ENCODE assay signal across 9 cellular contexts in the genomic region with DNA sequence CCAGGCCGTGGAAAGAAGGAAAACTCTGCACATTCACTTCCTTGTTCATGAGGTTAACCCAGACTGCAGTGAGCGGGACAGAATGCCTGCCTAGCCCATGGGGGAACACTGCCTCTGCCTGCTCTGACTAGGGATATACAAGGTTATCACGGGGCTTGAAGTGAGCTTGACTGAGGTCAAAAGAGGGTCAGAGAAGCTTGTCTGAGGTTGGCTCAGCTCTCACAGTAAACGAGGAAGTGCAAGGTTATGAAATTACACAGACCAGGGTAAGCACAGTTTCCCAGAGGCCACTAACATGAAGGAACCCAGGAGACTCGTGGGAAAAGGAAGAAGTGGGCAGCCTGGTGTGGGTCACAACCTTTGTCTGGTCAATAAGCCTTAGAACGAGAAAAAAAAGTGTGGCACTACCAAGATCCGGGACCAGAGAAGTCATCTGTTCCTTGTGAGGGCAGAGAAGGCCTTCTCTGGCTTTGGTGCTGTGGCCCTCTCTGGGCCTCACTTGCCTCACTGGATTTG. TPM values are rescaled to one million over a fixed set of nuclear protein-coding genes. Genes with fewer than 3 reads are reported as not detected.
DNase-seq lines count a peak whose midpoint lies in the region; ATAC-seq and TF ChIP-seq lines count a peak whose summit lies in the region.
"Had no signal": no experiment of that assay in that cellular context is flagged by ENCODE, and none has a peak within 500 bp of the region (broad histone marks: within the 10 kb centered on the region; RNA-seq: fewer than 3 reads in every experiment).

No MANE protein-coding gene starts in this region.

- H3K4me1 ChIP-seq in duodenal mucosa (ENCODE audit: control insufficient read depth in 1 of 2, insufficient read depth in 2 of 2, low read length in 2 of 2): peaks cover 78 to 79% of the 10 kb centered on the region in 2 donors

- H3K4me3 ChIP-seq in GM12865 (ENCODE audit: low read depth, low read length) (no peak overlapping the region), duodenal mucosa (ENCODE audit: low read depth in 1 of 2, low read length in 2 of 2) (peak overlapping the region; percentile 9 to 28)

- POLR2A ChIA-PET in WTC11 (lab: Charles Lee): no interaction called here

- CTCF ChIA-PET in WTC11 (lab: Charles Lee): interaction anchor here (0.5 to 2.4 kb wide), 4 partner anchors 10 to 161 kb away, joined by 3 to 6 read pairs (median 4); no protein-coding TSS in a partner anchor

- H3K27ac ChIP-seq in duodenal mucosa (ENCODE audit: low read depth, low read length): peak overlapping the region; percentile 92

- in situ Hi-C loops in KBM-7 (cut with MboI; ENCODE audit: low pct_unique_long_range_greater_than_20kb, low sequenced_read_pairs): no loop called here

- H3K4me1 Mint-ChIP-seq in osteocyte (ENCODE audit: unreplicated experiment) (peaks cover 38% of the 10 kb centered on the region), WTC11 (peaks cover 4% of the 10 kb centered on the region)

- peak overlapping the region; percentile 51 to 64 for H3K9ac ChIP-seq in duodenal mucosa (ENCODE audit: low read depth in 1 of 2, low read length in 2 of 2)

- TF ChIP-seq CTCF in GM12865 (IDR thresholded peaks at IDR 0.05; ENCODE audit: insufficient read depth, low read depth, low read length, missing control alignments): no peak
- TF ChIP-seq CTCF in osteocyte (IDR thresholded peaks at IDR 0.05): no peak
- TF ChIP-seq CTCF in WTC11 (IDR thresholded peaks at IDR 0.05): no peak

- H3K36me3 Mint-ChIP-seq in osteocyte (ENCODE audit: unreplicated experiment) (peaks cover 17% of the 10 kb centered on the region), WTC11 (peaks cover 6% of the 10 kb centered on the region)

- H3K27me3 Mint-ChIP-seq in osteocyte (ENCODE audit: unreplicated experiment) (no peaks in the 10 kb centered on the region), WTC11 (ENCODE audit: low read depth) (no peaks in the 10 kb centered on the region)

- peaks cover 6 to 16% of the 10 kb centered on the region in 2 donors for H3K36me3 ChIP-seq in duodenal mucosa (ENCODE audit: control insufficient read depth in 1 of 2, insufficient read depth in 2 of 2, low read length in 2 of 2)

- no peak overlapping the region for H3K4me3 Mint-ChIP-seq in osteocyte (ENCODE audit: unreplicated experiment)
- H3K4me3 Mint-ChIP-seq in WTC11: no peak overlapping the region

- H3K9me3 Mint-ChIP-seq in osteocyte (ENCODE audit: unreplicated experiment) (no peaks in the 10 kb centered on the region), WTC11 (no peaks in the 10 kb centered on the region)

- H3K27me3 ChIP-seq in duodenal mucosa (ENCODE audit: control insufficient read depth in 1 of 2, insufficient read depth in 2 of 2, low read length in 2 of 2): no peaks in the 10 kb centered on the region

- H3K27ac Mint-ChIP-seq in osteocyte (ENCODE audit: unreplicated experiment) (peak overlapping the region; percentile 20), WTC11 (no peak overlapping the region; the same call in 1 of the 2 replicates)

- ATAC-seq in GM21737 (IDR thresholded peaks at IDR 0.05; ENCODE audit: unreplicated experiment) (no peak), HG03108 (IDR thresholded peaks at IDR 0.05; ENCODE audit: unreplicated experiment) (no peak), WTC11 (no peak)

- no peaks in the 10 kb centered on the region for H3K9me3 ChIP-seq in duodenal mucosa (ENCODE audit: control insufficient read depth in 1 of 2, low read length in 2 of 2)

- peak; percentile 84 for DNase-seq in GM12865 (ENCODE audit: low read depth)
- peak; percentile 51 for DNase-seq in KBM-7
- DNase-seq in osteocyte (ENCODE audit: extremely low spot score, unreplicated experiment): no peak
- DNase-seq in COLO829 (ENCODE audit: low spot score): no peak
- DNase-seq in WTC11 (ENCODE audit: low spot score): no peak

TF ChIP-seq in WTC11, 78 proteins besides CTCF, POLR2A, EP300 and RAD21:
- no peak for TF ChIP-seq ETV6 (CRISPR knock-in tag; IDR thresholded peaks at IDR 0.05)
- no peak for TF ChIP-seq CREB1 (CRISPR knock-in tag; IDR thresholded peaks at IDR 0.05)
- TF ChIP-seq ZNF416 (CRISPR knock-in tag; IDR thresholded peaks at IDR 0.05): no peak
- TF ChIP-seq HMGA2 (CRISPR knock-in tag; IDR thresholded peaks at IDR 0.05): no peak
- no peak for TF ChIP-seq RORB (CRISPR knock-in tag; IDR thresholded peaks at IDR 0.05)
- no peak for TF ChIP-seq ELF4 (CRISPR knock-in tag; IDR thresholded peaks at IDR 0.05; ENCODE audit: low read depth)
- no peak for TF ChIP-seq NR3C1 (CRISPR knock-in tag; conservative IDR thresholded peaks at IDR 0.05; ENCODE audit: low read depth)
- TF ChIP-seq FOXJ3 (CRISPR knock-in tag; IDR thresholded peaks at IDR 0.05; ENCODE audit: borderline replicate concordance): no peak
- TF ChIP-seq, protein P1, sequence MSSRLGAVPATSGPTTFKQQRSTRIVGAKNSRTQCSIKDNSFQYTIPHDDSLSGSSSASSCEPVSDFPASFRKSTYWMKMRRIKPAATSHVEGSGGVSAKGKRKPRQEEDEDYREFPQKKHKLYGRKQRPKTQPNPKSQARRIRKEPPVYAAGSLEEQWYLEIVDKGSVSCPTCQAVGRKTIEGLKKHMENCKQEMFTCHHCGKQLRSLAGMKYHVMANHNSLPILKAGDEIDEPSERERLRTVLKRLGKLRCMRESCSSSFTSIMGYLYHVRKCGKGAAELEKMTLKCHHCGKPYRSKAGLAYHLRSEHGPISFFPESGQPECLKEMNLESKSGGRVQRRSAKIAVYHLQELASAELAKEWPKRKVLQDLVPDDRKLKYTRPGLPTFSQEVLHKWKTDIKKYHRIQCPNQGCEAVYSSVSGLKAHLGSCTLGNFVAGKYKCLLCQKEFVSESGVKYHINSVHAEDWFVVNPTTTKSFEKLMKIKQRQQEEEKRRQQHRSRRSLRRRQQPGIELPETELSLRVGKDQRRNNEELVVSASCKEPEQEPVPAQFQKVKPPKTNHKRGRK (CRISPR knock-in tag; IDR thresholded peaks at IDR 0.05; ENCODE audit: borderline replicate concordance): no peak
- TF ChIP-seq, protein P2, sequence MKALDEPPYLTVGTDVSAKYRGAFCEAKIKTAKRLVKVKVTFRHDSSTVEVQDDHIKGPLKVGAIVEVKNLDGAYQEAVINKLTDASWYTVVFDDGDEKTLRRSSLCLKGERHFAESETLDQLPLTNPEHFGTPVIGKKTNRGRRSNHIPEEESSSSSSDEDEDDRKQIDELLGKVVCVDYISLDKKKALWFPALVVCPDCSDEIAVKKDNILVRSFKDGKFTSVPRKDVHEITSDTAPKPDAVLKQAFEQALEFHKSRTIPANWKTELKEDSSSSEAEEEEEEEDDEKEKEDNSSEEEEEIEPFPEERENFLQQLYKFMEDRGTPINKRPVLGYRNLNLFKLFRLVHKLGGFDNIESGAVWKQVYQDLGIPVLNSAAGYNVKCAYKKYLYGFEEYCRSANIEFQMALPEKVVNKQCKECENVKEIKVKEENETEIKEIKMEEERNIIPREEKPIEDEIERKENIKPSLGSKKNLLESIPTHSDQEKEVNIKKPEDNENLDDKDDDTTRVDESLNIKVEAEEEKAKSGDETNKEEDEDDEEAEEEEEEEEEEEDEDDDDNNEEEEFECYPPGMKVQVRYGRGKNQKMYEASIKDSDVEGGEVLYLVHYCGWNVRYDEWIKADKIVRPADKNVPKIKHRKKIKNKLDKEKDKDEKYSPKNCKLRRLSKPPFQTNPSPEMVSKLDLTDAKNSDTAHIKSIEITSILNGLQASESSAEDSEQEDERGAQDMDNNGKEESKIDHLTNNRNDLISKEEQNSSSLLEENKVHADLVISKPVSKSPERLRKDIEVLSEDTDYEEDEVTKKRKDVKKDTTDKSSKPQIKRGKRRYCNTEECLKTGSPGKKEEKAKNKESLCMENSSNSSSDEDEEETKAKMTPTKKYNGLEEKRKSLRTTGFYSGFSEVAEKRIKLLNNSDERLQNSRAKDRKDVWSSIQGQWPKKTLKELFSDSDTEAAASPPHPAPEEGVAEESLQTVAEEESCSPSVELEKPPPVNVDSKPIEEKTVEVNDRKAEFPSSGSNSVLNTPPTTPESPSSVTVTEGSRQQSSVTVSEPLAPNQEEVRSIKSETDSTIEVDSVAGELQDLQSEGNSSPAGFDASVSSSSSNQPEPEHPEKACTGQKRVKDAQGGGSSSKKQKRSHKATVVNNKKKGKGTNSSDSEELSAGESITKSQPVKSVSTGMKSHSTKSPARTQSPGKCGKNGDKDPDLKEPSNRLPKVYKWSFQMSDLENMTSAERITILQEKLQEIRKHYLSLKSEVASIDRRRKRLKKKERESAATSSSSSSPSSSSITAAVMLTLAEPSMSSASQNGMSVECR (CRISPR knock-in tag; IDR thresholded peaks at IDR 0.05; ENCODE audit: borderline replicate concordance): no peak
- TF ChIP-seq JUN (CRISPR knock-in tag; IDR thresholded peaks at IDR 0.05): no peak
- TF ChIP-seq, protein P3, sequence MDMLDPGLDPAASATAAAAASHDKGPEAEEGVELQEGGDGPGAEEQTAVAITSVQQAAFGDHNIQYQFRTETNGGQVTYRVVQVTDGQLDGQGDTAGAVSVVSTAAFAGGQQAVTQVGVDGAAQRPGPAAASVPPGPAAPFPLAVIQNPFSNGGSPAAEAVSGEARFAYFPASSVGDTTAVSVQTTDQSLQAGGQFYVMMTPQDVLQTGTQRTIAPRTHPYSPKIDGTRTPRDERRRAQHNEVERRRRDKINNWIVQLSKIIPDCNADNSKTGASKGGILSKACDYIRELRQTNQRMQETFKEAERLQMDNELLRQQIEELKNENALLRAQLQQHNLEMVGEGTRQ (CRISPR knock-in tag; IDR thresholded peaks at IDR 0.05): no peak
TF ChIP-seq in WTC11: peak in this region for 0.

RNA-seq across cellular contexts. Expression of a gene that starts 28.8 kb away (rescaled TPM):
- total RNA-seq in osteocyte: 3.3 and 3.7 TPM in 2 replicates
- 0.37 to 0.46 TPM (median 0.39 TPM) in 3 replicates for total RNA-seq in WTC11 (2021)

RNA-seq across cellular contexts. Expression of a gene that starts 41.8 kb away (rescaled TPM):
- total RNA-seq in osteocyte (33.2 and 35.9 TPM in 2 replicates), WTC11 (2021) (18.4 to 23.5 TPM (median 20.5 TPM) in 3 replicates)

RNA-seq across cellular contexts. Expression of a gene that starts 53.7 kb away (rescaled TPM):
- total RNA-seq in osteocyte: 57.3 and 59.0 TPM in 2 replicates
- total RNA-seq in WTC11 (2021): 29.5 to 43.2 TPM (median 33.0 TPM) in 3 replicates

RNA-seq across cellular contexts. Expression of a gene that starts 58.5 kb away (rescaled TPM):
- total RNA-seq in osteocyte (3.7 and 3.8 TPM in 2 replicates), WTC11 (2021) (0.27 to 0.72 TPM (median 0.37 TPM) in 3 replicates)
- total RNA-seq: H1 had no signal

Comparison
In these comparisons a context has a peak if more than half of its experiments do, and no peak if none do; other contexts are left out.
1. DNase-seq: peak in GM12865 (single experiment) and KBM-7 (single experiment); none in osteocyte (single experiment), COLO829 (single experiment) and WTC11 (single experiment).